ENCODE assay signal across 1 cellular context in the genomic region with DNA sequence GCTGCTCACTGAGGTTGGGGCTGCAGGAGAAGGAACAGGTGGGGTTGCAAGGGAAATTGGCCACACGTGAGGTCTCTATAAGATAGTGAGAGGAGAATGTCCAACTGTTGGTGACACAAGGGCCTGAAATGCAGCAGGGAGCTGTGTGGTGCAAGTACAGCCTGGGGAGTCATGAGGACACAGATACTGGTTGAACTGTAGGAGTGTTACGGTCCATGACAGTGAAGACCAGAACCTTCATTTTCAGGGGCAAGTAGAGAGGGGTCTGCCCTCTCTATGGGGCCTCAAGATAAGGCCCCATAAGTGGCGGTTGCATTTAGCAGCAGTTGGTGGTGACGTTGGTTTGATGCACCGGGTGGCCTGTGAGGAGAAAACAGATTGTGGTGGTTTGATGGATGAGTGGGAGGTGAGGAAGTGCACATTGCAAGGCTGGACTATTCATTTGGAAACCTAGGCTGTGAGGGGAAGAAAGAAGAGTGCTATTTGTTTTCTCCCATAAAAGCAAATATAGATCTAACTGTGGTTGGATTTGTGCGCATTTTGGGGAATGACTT.
TF ChIP-seq lines count a peak whose summit lies in the region.

No MANE protein-coding gene starts in this region.

TF ChIP-seq in GM12878, 131 proteins besides CTCF, POLR2A, EP300 and RAD21 (continued from another document):
- TF ChIP-seq, protein P1, sequence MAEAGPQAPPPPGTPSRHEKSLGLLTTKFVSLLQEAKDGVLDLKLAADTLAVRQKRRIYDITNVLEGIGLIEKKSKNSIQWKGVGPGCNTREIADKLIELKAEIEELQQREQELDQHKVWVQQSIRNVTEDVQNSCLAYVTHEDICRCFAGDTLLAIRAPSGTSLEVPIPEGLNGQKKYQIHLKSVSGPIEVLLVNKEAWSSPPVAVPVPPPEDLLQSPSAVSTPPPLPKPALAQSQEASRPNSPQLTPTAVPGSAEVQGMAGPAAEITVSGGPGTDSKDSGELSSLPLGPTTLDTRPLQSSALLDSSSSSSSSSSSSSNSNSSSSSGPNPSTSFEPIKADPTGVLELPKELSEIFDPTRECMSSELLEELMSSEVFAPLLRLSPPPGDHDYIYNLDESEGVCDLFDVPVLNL (IDR thresholded peaks at IDR 0.05; ENCODE audit: low read depth, low read length), result no peak
- TF ChIP-seq RELA (IDR thresholded peaks at IDR 0.05; ENCODE audit: borderline replicate concordance, partially characterized antibody) (no peak), MTA3 (IDR thresholded peaks at IDR 0.05; ENCODE audit: borderline replicate concordance, low read length) (no peak), ZNF384 (IDR thresholded peaks at IDR 0.05; ENCODE audit: borderline replicate concordance, low read depth, low read length) (no peak), ZNF217 (IDR thresholded peaks at IDR 0.05) (no peak), NRF1 (conservative IDR thresholded peaks at IDR 0.05; ENCODE audit: low read depth, low read length) (no peak), TARDBP (IDR thresholded peaks at IDR 0.05; ENCODE audit: borderline replicate concordance) (no peak), POU2F2 (IDR thresholded peaks at IDR 0.05; ENCODE audit: borderline replicate concordance, low read depth, low read length) (peak; percentile 29; the same call in 1 of the 3 replicates), DPF2 (IDR thresholded peaks at IDR 0.05) (peak; percentile 69), BMI1 (IDR thresholded peaks at IDR 0.05; ENCODE audit: borderline replicate concordance) (0 out of 2 replicates have a peak, but pooled peaks have one; percentile 34), HDGF (IDR thresholded peaks at IDR 0.05) (no peak), BCL11A (IDR thresholded peaks at IDR 0.05; ENCODE audit: low read depth, low read length) (peak; percentile 54), JUNB (IDR thresholded peaks at IDR 0.05) (peak; percentile 76), YY1 (IDR thresholded peaks at IDR 0.05; ENCODE audit: low read depth, low read length) (no peak), MYC (IDR thresholded peaks at IDR 0.05; ENCODE audit: insufficient read depth, insufficient read length, insufficient replicate concordance, low read length, severe bottlenecking) (no peak), KAT2A (conservative IDR thresholded peaks at IDR 0.05; ENCODE audit: control insufficient read depth, low read depth, low read length) (no peak), ZSCAN29 (IDR thresholded peaks at IDR 0.05) (no peak), BHLHE40 (IDR thresholded peaks at IDR 0.05; ENCODE audit: borderline replicate concordance in 1 of 2, low read depth in 2 of 2, low read length in 1 of 2) (no peak), NFYA (IDR thresholded peaks at IDR 0.05; ENCODE audit: borderline replicate concordance, low read depth, low read length) (no peak), JUND (IDR thresholded peaks at IDR 0.05; ENCODE audit: low read depth, low read length) (no peak), FOXK2 (IDR thresholded peaks at IDR 0.05) (no peak), RB1 (IDR thresholded peaks at IDR 0.05; ENCODE audit: borderline replicate concordance) (no peak), SIN3A (IDR thresholded peaks at IDR 0.05; ENCODE audit: low read depth, low read length) (no peak), KLF5 (IDR thresholded peaks at IDR 0.05; ENCODE audit: partially characterized antibody) (no peak), HCFC1 (IDR thresholded peaks at IDR 0.05; ENCODE audit: low read length) (no peak), MEF2B (IDR thresholded peaks at IDR 0.05; ENCODE audit: partially characterized antibody, poor library complexity, severe bottlenecking) (peak; percentile 40), BACH1 (IDR thresholded peaks at IDR 0.05; ENCODE audit: borderline replicate concordance) (no peak), ZNF622 (IDR thresholded peaks at IDR 0.05) (no peak), TCF12 (IDR thresholded peaks at IDR 0.05; ENCODE audit: low read depth, low read length) (peak; percentile 49; the same call in 1 of the 2 replicates), HDAC6 (IDR thresholded peaks at IDR 0.05; ENCODE audit: unreplicated experiment) (no peak)
- TF ChIP-seq, protein P2, sequence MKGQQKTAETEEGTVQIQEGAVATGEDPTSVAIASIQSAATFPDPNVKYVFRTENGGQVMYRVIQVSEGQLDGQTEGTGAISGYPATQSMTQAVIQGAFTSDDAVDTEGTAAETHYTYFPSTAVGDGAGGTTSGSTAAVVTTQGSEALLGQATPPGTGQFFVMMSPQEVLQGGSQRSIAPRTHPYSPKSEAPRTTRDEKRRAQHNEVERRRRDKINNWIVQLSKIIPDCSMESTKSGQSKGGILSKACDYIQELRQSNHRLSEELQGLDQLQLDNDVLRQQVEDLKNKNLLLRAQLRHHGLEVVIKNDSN (IDR thresholded peaks at IDR 0.05; ENCODE audit: borderline replicate concordance, extremely low read length, insufficient read depth, low read depth, low read length), result no peak
- TF ChIP-seq, protein P3, sequence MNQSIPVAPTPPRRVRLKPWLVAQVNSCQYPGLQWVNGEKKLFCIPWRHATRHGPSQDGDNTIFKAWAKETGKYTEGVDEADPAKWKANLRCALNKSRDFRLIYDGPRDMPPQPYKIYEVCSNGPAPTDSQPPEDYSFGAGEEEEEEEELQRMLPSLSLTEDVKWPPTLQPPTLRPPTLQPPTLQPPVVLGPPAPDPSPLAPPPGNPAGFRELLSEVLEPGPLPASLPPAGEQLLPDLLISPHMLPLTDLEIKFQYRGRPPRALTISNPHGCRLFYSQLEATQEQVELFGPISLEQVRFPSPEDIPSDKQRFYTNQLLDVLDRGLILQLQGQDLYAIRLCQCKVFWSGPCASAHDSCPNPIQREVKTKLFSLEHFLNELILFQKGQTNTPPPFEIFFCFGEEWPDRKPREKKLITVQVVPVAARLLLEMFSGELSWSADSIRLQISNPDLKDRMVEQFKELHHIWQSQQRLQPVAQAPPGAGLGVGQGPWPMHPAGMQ (IDR thresholded peaks at IDR 0.05; ENCODE audit: borderline replicate concordance), result no peak
- TF ChIP-seq, protein P4, sequence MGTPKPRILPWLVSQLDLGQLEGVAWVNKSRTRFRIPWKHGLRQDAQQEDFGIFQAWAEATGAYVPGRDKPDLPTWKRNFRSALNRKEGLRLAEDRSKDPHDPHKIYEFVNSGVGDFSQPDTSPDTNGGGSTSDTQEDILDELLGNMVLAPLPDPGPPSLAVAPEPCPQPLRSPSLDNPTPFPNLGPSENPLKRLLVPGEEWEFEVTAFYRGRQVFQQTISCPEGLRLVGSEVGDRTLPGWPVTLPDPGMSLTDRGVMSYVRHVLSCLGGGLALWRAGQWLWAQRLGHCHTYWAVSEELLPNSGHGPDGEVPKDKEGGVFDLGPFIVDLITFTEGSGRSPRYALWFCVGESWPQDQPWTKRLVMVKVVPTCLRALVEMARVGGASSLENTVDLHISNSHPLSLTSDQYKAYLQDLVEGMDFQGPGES (IDR thresholded peaks at IDR 0.05), result no peak
- TF ChIP-seq, protein P5, sequence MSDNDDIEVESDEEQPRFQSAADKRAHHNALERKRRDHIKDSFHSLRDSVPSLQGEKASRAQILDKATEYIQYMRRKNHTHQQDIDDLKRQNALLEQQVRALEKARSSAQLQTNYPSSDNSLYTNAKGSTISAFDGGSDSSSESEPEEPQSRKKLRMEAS (IDR thresholded peaks at IDR 0.05; ENCODE audit: low read depth, low read length), result no peak
- TF ChIP-seq, protein P6, sequence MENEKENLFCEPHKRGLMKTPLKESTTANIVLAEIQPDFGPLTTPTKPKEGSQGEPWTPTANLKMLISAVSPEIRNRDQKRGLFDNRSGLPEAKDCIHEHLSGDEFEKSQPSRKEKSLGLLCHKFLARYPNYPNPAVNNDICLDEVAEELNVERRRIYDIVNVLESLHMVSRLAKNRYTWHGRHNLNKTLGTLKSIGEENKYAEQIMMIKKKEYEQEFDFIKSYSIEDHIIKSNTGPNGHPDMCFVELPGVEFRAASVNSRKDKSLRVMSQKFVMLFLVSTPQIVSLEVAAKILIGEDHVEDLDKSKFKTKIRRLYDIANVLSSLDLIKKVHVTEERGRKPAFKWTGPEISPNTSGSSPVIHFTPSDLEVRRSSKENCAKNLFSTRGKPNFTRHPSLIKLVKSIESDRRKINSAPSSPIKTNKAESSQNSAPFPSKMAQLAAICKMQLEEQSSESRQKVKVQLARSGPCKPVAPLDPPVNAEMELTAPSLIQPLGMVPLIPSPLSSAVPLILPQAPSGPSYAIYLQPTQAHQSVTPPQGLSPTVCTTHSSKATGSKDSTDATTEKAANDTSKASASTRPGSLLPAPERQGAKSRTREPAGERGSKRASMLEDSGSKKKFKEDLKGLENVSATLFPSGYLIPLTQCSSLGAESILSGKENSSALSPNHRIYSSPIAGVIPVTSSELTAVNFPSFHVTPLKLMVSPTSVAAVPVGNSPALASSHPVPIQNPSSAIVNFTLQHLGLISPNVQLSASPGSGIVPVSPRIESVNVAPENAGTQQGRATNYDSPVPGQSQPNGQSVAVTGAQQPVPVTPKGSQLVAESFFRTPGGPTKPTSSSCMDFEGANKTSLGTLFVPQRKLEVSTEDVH (IDR thresholded peaks at IDR 0.05; ENCODE audit: low read depth, partially characterized antibody), result no peak
- TF ChIP-seq, protein P7, sequence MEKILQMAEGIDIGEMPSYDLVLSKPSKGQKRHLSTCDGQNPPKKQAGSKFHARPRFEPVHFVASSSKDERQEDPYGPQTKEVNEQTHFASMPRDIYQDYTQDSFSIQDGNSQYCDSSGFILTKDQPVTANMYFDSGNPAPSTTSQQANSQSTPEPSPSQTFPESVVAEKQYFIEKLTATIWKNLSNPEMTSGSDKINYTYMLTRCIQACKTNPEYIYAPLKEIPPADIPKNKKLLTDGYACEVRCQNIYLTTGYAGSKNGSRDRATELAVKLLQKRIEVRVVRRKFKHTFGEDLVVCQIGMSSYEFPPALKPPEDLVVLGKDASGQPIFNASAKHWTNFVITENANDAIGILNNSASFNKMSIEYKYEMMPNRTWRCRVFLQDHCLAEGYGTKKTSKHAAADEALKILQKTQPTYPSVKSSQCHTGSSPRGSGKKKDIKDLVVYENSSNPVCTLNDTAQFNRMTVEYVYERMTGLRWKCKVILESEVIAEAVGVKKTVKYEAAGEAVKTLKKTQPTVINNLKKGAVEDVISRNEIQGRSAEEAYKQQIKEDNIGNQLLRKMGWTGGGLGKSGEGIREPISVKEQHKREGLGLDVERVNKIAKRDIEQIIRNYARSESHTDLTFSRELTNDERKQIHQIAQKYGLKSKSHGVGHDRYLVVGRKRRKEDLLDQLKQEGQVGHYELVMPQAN (conservative IDR thresholded peaks at IDR 0.05), result no peak
